Comparison of ENCODE assay signal across 8 cellular contexts in genomic region chr20:37990571-37991151, GRCh38. TPM values are rescaled to one million over a fixed set of nuclear protein-coding genes. Genes with fewer than 3 reads are reported as not detected.
A peak's percentile ranks its signal among the peaks of the same experiment; 100 is the strongest.
DNase-seq lines count a peak whose midpoint lies in the region; ATAC-seq, FAIRE-seq and TF ChIP-seq lines count a peak whose summit lies in the region.

No MANE protein-coding gene starts in this region.

- H3K9me3 Mint-ChIP-seq in neural crest cell, result no peaks in the 10 kb centered on the region

- H3K79me1 ChIP-seq in mesendoderm (ENCODE audit: low read length), result no peaks in the 10 kb centered on the region

- peak; percentile 95 for DNase-seq in ELR (ENCODE audit: low read depth)
- DNase-seq in HTR-8/SVneo (ENCODE audit: insufficient read length, low spot score), result no peak
- DNase-seq in WERI-Rb-1, result peak; percentile 40
- DNase-seq in dermis microvascular lymphatic vessel endothelial cell (ENCODE audit: low read depth in 2 of 2), result peak; percentile 11 to 66
- DNase-seq in neural crest cell (ENCODE audit: low read depth, low spot score), result no peak
- no peak for DNase-seq in mesendoderm
- DNase-seq in islet precursor cell, result no peak

- peak overlapping the region; percentile 82 for H3K27ac Mint-ChIP-seq in neural crest cell (ENCODE audit: unreplicated experiment)

- H3K18ac ChIP-seq in mesendoderm (ENCODE audit: low read length), result no peak overlapping the region

- no peaks in the 10 kb centered on the region for H3K9me3 ChIP-seq in WERI-Rb-1 (ENCODE audit: severe bottlenecking)

- H3K79me2 ChIP-seq in mesendoderm (ENCODE audit: control insufficient read depth, insufficient read depth, low read length), result no peaks in the 10 kb centered on the region

- no peak overlapping the region for H2AK5ac ChIP-seq in mesendoderm (ENCODE audit: low read length)

- no CpG with 5 or more reads among the region's 10 CpGs for WGBS in mesendoderm (ENCODE audit: extremely low coverage, insufficient coverage, low lambda C conversion rate)

- H3K4me1 Mint-ChIP-seq in neural crest cell, result peaks cover 37% of the 10 kb centered on the region

- TF ChIP-seq CTCF in WERI-Rb-1 (IDR thresholded peaks at IDR 0.05; ENCODE audit: low read depth, low read length), result no peak
- no peak for TF ChIP-seq CTCF in neural crest cell (conservative IDR thresholded peaks at IDR 0.05)

- H2BK5ac ChIP-seq in mesendoderm (ENCODE audit: low read length), result no peak overlapping the region

- H4K5ac ChIP-seq in mesendoderm (ENCODE audit: low read length), result no peak overlapping the region

- H3K36me3 Mint-ChIP-seq in neural crest cell (ENCODE audit: low read depth), result peaks cover 6% of the 10 kb centered on the region

- no peak overlapping the region for H4K8ac ChIP-seq in mesendoderm (ENCODE audit: low read depth, low read length)

- H3K4me1 ChIP-seq in mesendoderm (ENCODE audit: control insufficient read depth, low read depth, low read length), result no peaks in the 10 kb centered on the region

- peak; percentile 92 for FAIRE-seq in HTR-8/SVneo (lab: Jason Lieb, UNC)

- ATAC-seq in GM21515 (IDR thresholded peaks at IDR 0.05; ENCODE audit: unreplicated experiment), result peak; percentile 90

- H3K23ac ChIP-seq in mesendoderm (ENCODE audit: low read length), result no peak overlapping the region

- H3K27me3 Mint-ChIP-seq in neural crest cell (ENCODE audit: low read depth), result no peaks in the 10 kb centered on the region

- H2BK15ac ChIP-seq in mesendoderm (replicated peaks; ENCODE audit: low read depth), result no peak overlapping the region

- no peak overlapping the region for H3K4me3 ChIP-seq in WERI-Rb-1 (ENCODE audit: low read depth, low read length)
- no peak overlapping the region for H3K4me3 ChIP-seq in mesendoderm (ENCODE audit: low read length)

- H3K4me2 ChIP-seq in mesendoderm (ENCODE audit: low read length), result no peak overlapping the region

- no peak overlapping the region for H3K4me3 Mint-ChIP-seq in neural crest cell

- H3K56ac ChIP-seq in mesendoderm (ENCODE audit: low read length), result no peak overlapping the region

- H3K36me3 ChIP-seq in WERI-Rb-1 (peaks cover 55% of the 10 kb centered on the region), mesendoderm (ENCODE audit: control insufficient read depth, insufficient read depth, low read length) (peaks cover 3% of the 10 kb centered on the region)

- H3K27ac ChIP-seq in WERI-Rb-1 (peak overlapping the region; percentile 71), mesendoderm (ENCODE audit: low read depth, low read length) (no peak overlapping the region)

- no peak overlapping the region for H2BK120ac ChIP-seq in mesendoderm (ENCODE audit: low read depth, low read length)

- no peak overlapping the region for H3K4ac ChIP-seq in mesendoderm (ENCODE audit: low read depth, low read length)

- H3K27me3 ChIP-seq in WERI-Rb-1 (ENCODE audit: insufficient read depth, low read depth, severe bottlenecking) (no peaks in the 10 kb centered on the region), mesendoderm (ENCODE audit: insufficient read depth, low read length, poor library complexity) (no peaks in the 10 kb centered on the region)

- no peak overlapping the region for H3K9ac ChIP-seq in mesendoderm (ENCODE audit: low read length)

RNA-seq across cellular contexts. Expression of gene TTI1, which starts 42.6 kb away (rescaled TPM):
- 13.7 and 16.3 TPM in 2 replicates for total RNA-seq in dermis microvascular lymphatic vessel endothelial cell
- 49.6 and 52.9 TPM in 2 replicates for total RNA-seq in neural crest cell
- 24.7 TPM for polyA plus RNA-seq in mesendoderm (2013, experiment 1 of 2)
- 25.3 TPM for polyA plus RNA-seq in mesendoderm (2013, experiment 2 of 2)

RNA-seq across cellular contexts. Expression of gene RPRD1B, which starts 42.9 kb away (rescaled TPM):
- 11.9 and 15.6 TPM in 2 replicates for total RNA-seq in dermis microvascular lymphatic vessel endothelial cell
- total RNA-seq in neural crest cell, result 40.1 and 41.1 TPM in 2 replicates
- polyA plus RNA-seq in mesendoderm (2013, experiment 1 of 2), result 26.3 TPM
- polyA plus RNA-seq in mesendoderm (2013, experiment 2 of 2), result 25.7 TPM

Comparison
In these comparisons a context has a peak if more than half of its experiments do, and no peak if none do; other contexts are left out.
1. DNase-seq: peak in ELR (single experiment), WERI-Rb-1 (single experiment) and dermis microvascular lymphatic vessel endothelial cell (2 of 2); none in HTR-8/SVneo (single experiment), neural crest cell (single experiment), mesendoderm (single experiment) and islet precursor cell (single experiment).